8 cellular contexts compared by ENCODE assay signal in the genomic region with DNA sequence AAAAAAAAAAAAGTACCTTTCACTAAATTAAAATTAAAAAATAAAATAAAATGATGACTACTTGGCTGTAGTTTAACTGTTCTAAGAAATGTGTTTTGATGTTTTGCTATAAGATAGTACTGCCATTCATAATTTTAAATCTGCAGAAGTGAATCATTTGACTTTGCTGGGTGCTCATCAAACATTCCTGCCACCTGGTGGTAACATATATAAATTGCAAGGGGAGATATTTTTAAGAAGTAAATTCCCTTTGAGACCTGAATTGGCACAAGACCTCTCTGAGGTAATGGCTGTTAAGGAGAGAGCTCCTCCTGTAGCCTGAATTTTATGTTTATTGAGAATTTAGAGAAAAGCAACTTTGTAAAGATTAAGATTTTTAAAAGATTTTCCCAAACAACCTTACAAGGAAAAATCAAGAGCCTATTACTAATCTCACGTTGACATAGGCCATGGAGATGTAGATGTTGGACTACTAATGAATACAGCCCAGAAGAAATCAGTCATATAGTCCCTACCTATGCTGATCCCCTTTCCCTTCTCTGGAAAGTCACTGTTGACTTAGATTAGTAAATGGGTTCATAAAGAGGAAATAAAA. TPM values are rescaled to one million over a fixed set of nuclear protein-coding genes. Genes with fewer than 3 reads are reported as not detected.
DNase-seq lines count a peak whose midpoint lies in the region; ATAC-seq and TF ChIP-seq lines count a peak whose summit lies in the region.

No MANE protein-coding gene starts in this region.

- in situ Hi-C loops in KBM-7 (cut with MboI; ENCODE audit: low pct_unique_long_range_greater_than_20kb, low sequenced_read_pairs): no loop called here

- no peak for ATAC-seq in GM21447 (IDR thresholded peaks at IDR 0.05; ENCODE audit: unreplicated experiment)
- ATAC-seq in GM19395 (IDR thresholded peaks at IDR 0.05; ENCODE audit: unreplicated experiment): no peak

- DNase-seq in D341Med (ENCODE audit: low spot score): peak; percentile 31
- DNase-seq in KBM-7: peak; percentile 64
- DNase-seq in amniotic epithelial cell (ENCODE audit: low read depth): peak; percentile 44
- peak; percentile 35 to 54 for DNase-seq in lung microvascular endothelial cell (ENCODE audit: low read depth in 2 of 2)
- no peak for DNase-seq in amygdala (lab: John Stamatoyannopoulos, UW)
- no peak for DNase-seq in lower leg skin (ENCODE audit: low spot score in 2 of 2)

- WGBS in lower leg skin, 2 donors: 93 to 97% methylated on average over 1 of the region's 1 CpG

- intact Hi-C loops in lower leg skin (cut with DNase I; ENCODE audit: low total_unique reads): no loop called here

- H3K4me3 ChIP-seq in lower leg skin (ENCODE audit: low read depth, poor library complexity, severe bottlenecking): no peak overlapping the region

- no peak for TF ChIP-seq CTCF in lower leg skin (IDR thresholded peaks at IDR 0.05)

- TF ChIP-seq POLR2A in lower leg skin (IDR thresholded peaks at IDR 0.05): no peak

RNA-seq across cellular contexts. Expression of a gene that starts 11.9 kb away (rescaled TPM):
- total RNA-seq in lung microvascular endothelial cell (8.5 and 11.1 TPM in 2 replicates), lower leg skin (10 to 100 TPM; 11.2 to 15.7 (median 14.0) TPM)

Comparison
In these comparisons a context has a peak if more than half of its experiments do, and no peak if none do; other contexts are left out.
1. DNase-seq: peak in D341Med (single experiment), KBM-7 (single experiment), amniotic epithelial cell (single experiment) and lung microvascular endothelial cell (2 of 2); none in amygdala (0 of 56) and lower leg skin (0 of 2).